31 cellular contexts compared by ENCODE assay signal in the genomic region with DNA sequence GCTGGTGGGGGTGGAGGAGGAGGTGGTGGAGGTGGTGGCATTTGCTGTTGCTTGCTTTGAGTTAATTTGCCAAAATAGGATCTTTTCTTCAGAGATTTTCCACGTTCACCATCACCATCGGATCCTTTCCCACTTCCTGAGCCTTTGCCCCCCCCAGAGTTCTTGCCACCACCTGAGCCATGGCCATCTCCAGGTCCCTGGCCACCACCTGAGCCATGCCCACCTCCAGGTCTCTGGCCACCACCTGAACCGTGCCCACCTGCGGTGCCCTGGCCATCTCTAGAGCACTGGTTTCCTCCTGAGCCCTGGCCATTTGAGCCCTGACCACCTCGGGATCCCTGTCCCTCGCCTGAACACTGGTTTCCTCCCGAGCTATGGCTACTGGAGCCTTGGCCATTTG. TPM values are rescaled to one million over a fixed set of nuclear protein-coding genes. Genes with fewer than 3 reads are reported as not detected.
DNase-seq lines count a peak whose midpoint lies in the region; ATAC-seq and TF ChIP-seq lines count a peak whose summit lies in the region.
"Had no signal": no experiment of that assay in that cellular context is flagged by ENCODE, and none has a peak within 500 bp of the region (broad histone marks: within the 10 kb centered on the region; RNA-seq: fewer than 3 reads in every experiment).

No MANE protein-coding gene starts in this region.

- H3K79me2 ChIP-seq in GM23338 (replicated peaks; ENCODE audit: insufficient read depth) (peaks cover 2% of the 10 kb centered on the region; the same call in 1 of the 2 replicates), mesendoderm (ENCODE audit: control insufficient read depth, insufficient read depth, low read length) (no peaks in the 10 kb centered on the region)

- H4K8ac ChIP-seq in mesendoderm (ENCODE audit: low read depth, low read length) = no peak overlapping the region

- no peak overlapping the region for H2BK5ac ChIP-seq in mesendoderm (ENCODE audit: low read length)

- no CpG with 5 or more reads among the region's 7 CpGs for WGBS in mesendoderm (ENCODE audit: extremely low coverage, insufficient coverage, low lambda C conversion rate)

- H3K27me3 ChIP-seq in GM23338 (ENCODE audit: insufficient read depth) (peaks cover 30% of the 10 kb centered on the region), mesendoderm (ENCODE audit: insufficient read depth, low read length, poor library complexity) (no peaks in the 10 kb centered on the region), Peyer's patch (no peaks in the 10 kb centered on the region)

- H3K27ac ChIP-seq in GM23338 (ENCODE audit: low read depth) (no peak overlapping the region), mesendoderm (ENCODE audit: low read depth, low read length) (no peak overlapping the region), Peyer's patch (no peak overlapping the region)
- H3K27ac ChIP-seq: suprapubic skin had no signal

- H3K27me3 Mint-ChIP-seq in GM23338 (ENCODE audit: insufficient read depth, low read depth, poor library complexity) = peaks cover 31% of the 10 kb centered on the region
- H3K27me3 Mint-ChIP-seq in chondrocyte (ENCODE audit: low read depth) = peaks cover 77% of the 10 kb centered on the region

- H3K4me1 Mint-ChIP-seq in GM23338 = peaks cover 29% of the 10 kb centered on the region; the same call in 2 of the 3 replicates
- peaks cover 30% of the 10 kb centered on the region for H3K4me1 Mint-ChIP-seq in chondrocyte (ENCODE audit: low read depth)
- H3K4me1 Mint-ChIP-seq: activated CD4-positive, alpha-beta T cell treated with anti-CD3 and anti-CD28 coated beads, Interleukin-2, amount 10 ng/mL, durations not matched to agents 24 days and 14 days had no signal

- no peaks in the 10 kb centered on the region for H4K20me1 ChIP-seq in GM23338 (replicated peaks; ENCODE audit: insufficient read depth)

- ATAC-seq in GM23338 = no peak
- ATAC-seq in HG02610 (IDR thresholded peaks at IDR 0.05; ENCODE audit: unreplicated experiment) = no peak
- ATAC-seq: activated naive CD4-positive, alpha-beta T cell treated with anti-CD3 and anti-CD28 coated beads, Interleukin-2, amount 50 U/mL, for 72 hours; GM12878; left ventricle myocardium superior had no signal

- H3K36me3 ChIP-seq in GM23338 (ENCODE audit: insufficient read depth) = no peaks in the 10 kb centered on the region; the same call in 1 of the 2 replicates
- H3K36me3 ChIP-seq in mesendoderm (ENCODE audit: control insufficient read depth, insufficient read depth, low read length) = no peaks in the 10 kb centered on the region
- no peaks in the 10 kb centered on the region for H3K36me3 ChIP-seq in Peyer's patch
- H3K36me3 ChIP-seq: BE2C, HAP-1, suprapubic skin had no signal

- no peak overlapping the region for H3K56ac ChIP-seq in mesendoderm (ENCODE audit: low read length)

- no peaks in the 10 kb centered on the region for H3K9me2 ChIP-seq in GM23338 (ENCODE audit: insufficient read depth)

- H3K4me3 Mint-ChIP-seq in GM23338 (peak overlapping the region; percentile 70), chondrocyte (ENCODE audit: unreplicated experiment) (no peak overlapping the region)
- H3K4me3 Mint-ChIP-seq: activated CD4-positive, alpha-beta T cell treated with anti-CD3 and anti-CD28 coated beads, Interleukin-2, amount 10 ng/mL, durations not matched to agents 24 days and 14 days had no signal

- H3K9me3 ChIP-seq in Peyer's patch = no peaks in the 10 kb centered on the region
- H3K9me3 ChIP-seq: BE2C, HAP-1, suprapubic skin had no signal

- no peak overlapping the region for H3K4ac ChIP-seq in mesendoderm (ENCODE audit: low read depth, low read length)

- peak overlapping the region; percentile 73 for H3K4me3 ChIP-seq in GM23338
- H3K4me3 ChIP-seq in mesendoderm (ENCODE audit: low read length) = no peak overlapping the region
- no peak overlapping the region for H3K4me3 ChIP-seq in Peyer's patch
- H3K4me3 ChIP-seq: GM12878, suprapubic skin had no signal

- H3K23ac ChIP-seq in mesendoderm (ENCODE audit: low read length) = no peak overlapping the region

- no peak overlapping the region for H2BK15ac ChIP-seq in mesendoderm (replicated peaks; ENCODE audit: low read depth)

- H3K36me3 Mint-ChIP-seq in GM23338 (ENCODE audit: low read depth) (peaks cover 29% of the 10 kb centered on the region), chondrocyte (ENCODE audit: low read depth) (no peaks in the 10 kb centered on the region)
- H3K36me3 Mint-ChIP-seq: activated naive CD4-positive, alpha-beta T cell treated with anti-CD3 and anti-CD28 coated beads, Interleukin-2, amount 50 U/mL, for 72 hours; naive B cell had no signal

- no peak overlapping the region for H2BK120ac ChIP-seq in mesendoderm (ENCODE audit: low read depth, low read length)

- no peak overlapping the region for H2AFZ ChIP-seq in GM23338

- TF ChIP-seq POLR2A in Peyer's patch (IDR thresholded peaks at IDR 0.05) = no peak

- H3K9me3 Mint-ChIP-seq in GM23338 (peaks cover 27% of the 10 kb centered on the region), chondrocyte (ENCODE audit: low read depth) (no peaks in the 10 kb centered on the region)
- H3K9me3 Mint-ChIP-seq: activated CD4-positive, alpha-beta T cell treated with anti-CD3 and anti-CD28 coated beads, Interleukin-2, amount 10 ng/mL, durations not matched to agents 24 days and 14 days; activated naive CD4-positive, alpha-beta T cell treated with anti-CD3 and anti-CD28 coated beads, Interleukin-2, amount 50 U/mL, for 72 hours had no signal

- H3K79me1 ChIP-seq in mesendoderm (ENCODE audit: low read length) = no peaks in the 10 kb centered on the region

- H3K4me2 ChIP-seq in GM23338 = peak overlapping the region; percentile 80
- no peak overlapping the region for H3K4me2 ChIP-seq in mesendoderm (ENCODE audit: low read length)

- peaks cover 17% of the 10 kb centered on the region for H3K4me1 ChIP-seq in GM23338 (ENCODE audit: insufficient read depth)
- no peaks in the 10 kb centered on the region for H3K4me1 ChIP-seq in mesendoderm (ENCODE audit: control insufficient read depth, low read depth, low read length)
- peaks cover 0 to 4% (median 0%) of the 10 kb centered on the region in 4 donors for H3K4me1 ChIP-seq in Peyer's patch
- H3K4me1 ChIP-seq: BE2C, HAP-1 had no signal

- H3K9ac ChIP-seq in mesendoderm (ENCODE audit: low read length) = peak overlapping the region; percentile 36

- no peak for DNase-seq in GM23338 (ENCODE audit: low spot score)
- peak; percentile 64 for DNase-seq in chondrocyte (ENCODE audit: low spot score)
- DNase-seq in mesendoderm = no peak
- peak; percentile 3 for DNase-seq in retina
- DNase-seq in central memory CD4-positive, alpha-beta T cell = no peak
- DNase-seq in Peyer's patch = no peak
- DNase-seq: activated effector memory CD4-positive, alpha-beta T cell treated with Interleukin-2 at 50 U/mL for 16 hours; amygdala; BE2C; effector CD4-positive, alpha-beta T cell; EL; IMR-90; left ventricle myocardium superior; naive B cell; NCI-H1048; NCI-H2107; SIG-M5; stimulated activated naive CD4-positive, alpha-beta T cell treated with Interleukin-2 at 50 U/mL for 16 hours; T1000 had no signal

- no peak for TF ChIP-seq CTCF in GM23338 (conservative IDR thresholded peaks at IDR 0.05; ENCODE audit: low read depth in 2 of 2)
- TF ChIP-seq CTCF in chondrocyte (IDR thresholded peaks at IDR 0.05) = no peak
- TF ChIP-seq CTCF in Peyer's patch (IDR thresholded peaks at IDR 0.05) = no peak

- H4K5ac ChIP-seq in mesendoderm (ENCODE audit: low read length) = no peak overlapping the region

- no peaks in the 10 kb centered on the region for H3F3A ChIP-seq in GM23338 (replicated peaks; ENCODE audit: low read depth)

- no peak overlapping the region for H3K18ac ChIP-seq in mesendoderm (ENCODE audit: low read length)

- H2AK5ac ChIP-seq in mesendoderm (ENCODE audit: low read length) = no peak overlapping the region

- no peak overlapping the region for H3K27ac Mint-ChIP-seq in GM23338
- no peak overlapping the region for H3K27ac Mint-ChIP-seq in chondrocyte (ENCODE audit: unreplicated experiment)
- H3K27ac Mint-ChIP-seq: activated CD4-positive, alpha-beta T cell treated with anti-CD3 and anti-CD28 coated beads, Interleukin-2, amount 10 ng/mL, durations not matched to agents 24 days and 14 days; activated naive CD4-positive, alpha-beta T cell treated with anti-CD3 and anti-CD28 coated beads, Interleukin-2, amount 50 U/mL, for 72 hours; naive B cell had no signal

TF ChIP-seq in GM23338, 12 proteins besides CTCF, POLR2A, EP300 and RAD21 (continues in another document):
- TF ChIP-seq CREB1 (CRISPR knock-in tag; IDR thresholded peaks at IDR 0.05; ENCODE audit: low read depth) (no peak), JUNB (IDR thresholded peaks at IDR 0.05; ENCODE audit: unreplicated experiment) (no peak), POLR2AphosphoS5 (IDR thresholded peaks at IDR 0.05; ENCODE audit: low read depth) (no peak)
- TF ChIP-seq, protein P1, sequence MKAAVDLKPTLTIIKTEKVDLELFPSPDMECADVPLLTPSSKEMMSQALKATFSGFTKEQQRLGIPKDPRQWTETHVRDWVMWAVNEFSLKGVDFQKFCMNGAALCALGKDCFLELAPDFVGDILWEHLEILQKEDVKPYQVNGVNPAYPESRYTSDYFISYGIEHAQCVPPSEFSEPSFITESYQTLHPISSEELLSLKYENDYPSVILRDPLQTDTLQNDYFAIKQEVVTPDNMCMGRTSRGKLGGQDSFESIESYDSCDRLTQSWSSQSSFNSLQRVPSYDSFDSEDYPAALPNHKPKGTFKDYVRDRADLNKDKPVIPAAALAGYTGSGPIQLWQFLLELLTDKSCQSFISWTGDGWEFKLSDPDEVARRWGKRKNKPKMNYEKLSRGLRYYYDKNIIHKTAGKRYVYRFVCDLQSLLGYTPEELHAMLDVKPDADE (IDR thresholded peaks at IDR 0.05) = no peak

RNA-seq across cellular contexts. Expression of a gene that starts 1.9 kb away (rescaled TPM):
- 14.9 and 15.2 TPM in 2 replicates for total RNA-seq in GM23338 (2014; rRNA removed; shearing (Covaris generic))
- 1.3 and 1.6 TPM in 2 replicates for polyA plus RNA-seq in GM23338 (2016; fragmentation: Nextera tagmentation; extraction: Ambion mirVana)
- not detected in 3 replicates for total RNA-seq in chondrocyte
- 9.9 TPM for polyA plus RNA-seq in mesendoderm (2013, experiment 1 of 2)
- polyA plus RNA-seq in mesendoderm (2013, experiment 2 of 2) = 9.6 TPM
- not detected for total RNA-seq in Peyer's patch
- total RNA-seq: activated CD8-positive, alpha-beta memory T cell treated with anti-CD3 and anti-CD28 coated beads for 36 hours; activated naive CD4-positive, alpha-beta T cell treated with anti-CD3 and anti-CD28 coated beads, Interleukin-2, amount 50 U/mL, for 72 hours; bronchial epithelial cell; epithelial cell of proximal tubule; IMR-90; left ventricle myocardium superior; mesenteric fat pad; renal cortical epithelial cell had no signal
- polyA plus RNA-seq: keratinocyte had no signal

Comparison
In these comparisons a context has a peak if more than half of its experiments do, and no peak if none do; other contexts are left out.
1. DNase-seq: peak in chondrocyte (single experiment) and retina (single experiment); none in GM23338 (single experiment), mesendoderm (single experiment), central memory CD4-positive, alpha-beta T cell (single experiment) and Peyer's patch (0 of 3).
2. RNA of a gene that starts 1.9 kb away (total RNA-seq): 14.9 to 15.2 TPM in GM23338; not detected in chondrocyte and not detected in Peyer's patch; every median in the first group is over 10 times any median in the second.